7 cellular contexts compared by ENCODE assay signal in genomic region chrX:17082831-17083230, GRCh38.
DNase-seq lines count a peak whose midpoint lies in the region; ATAC-seq, FAIRE-seq and TF ChIP-seq lines count a peak whose summit lies in the region.

No MANE protein-coding gene starts in this region.

- dilution Hi-C loops in mammary epithelial cell (cut with HindIII; ENCODE audit: low sequenced_read_pairs), result no loop called here

- H3K9me3 ChIP-seq in HCT116 (ENCODE audit: control insufficient read depth in 1 of 2, insufficient read depth in 1 of 2, low read depth in 1 of 2, low read length in 2 of 2) (no peaks in the 10 kb centered on the region), mammary epithelial cell (replicated peaks; ENCODE audit: insufficient read depth, low read length) (no peaks in the 10 kb centered on the region), parathyroid adenoma (ENCODE audit: control insufficient read depth, low read length) (no peaks in the 10 kb centered on the region)

- TF ChIP-seq POLR2A in HCT116 (IDR thresholded peaks at IDR 0.05; ENCODE audit: borderline replicate concordance, extremely low read depth, insufficient read depth, insufficient read length), result no peak
- no peak for TF ChIP-seq POLR2A in GM12892 (IDR thresholded peaks at IDR 0.05; ENCODE audit: low read depth, low read length)

- POLR2A ChIA-PET in HCT116 (lab: Charles Lee), result no interaction called here

- RAD21 ChIA-PET in HCT116 (lab: Charles Lee; ENCODE audit: low non-redundant PET in 1 of 2, low total read pairs in 2 of 2, uncharacterized antibody in 2 of 2, unreplicated experiment in 2 of 2), result no interaction called here

- TF ChIP-seq RAD21 in HCT116 (IDR thresholded peaks at IDR 0.05; ENCODE audit: low read depth), result peak; percentile 55

- H2AFZ ChIP-seq in HCT116 (ENCODE audit: low read depth, low read length, poor library complexity, severe bottlenecking) (no peak overlapping the region), mammary epithelial cell (ENCODE audit: low read depth, low read length) (no peak overlapping the region), parathyroid adenoma (no peak overlapping the region)

- ATAC-seq in HCT116, result peak; percentile 67

- TF ChIP-seq CTCF in HCT116 (IDR thresholded peaks at IDR 0.05 in 2 of 3, conservative IDR thresholded peaks at IDR 0.05 in 1 of 3; ENCODE audit: borderline replicate concordance in 1 of 3, insufficient read depth in 1 of 3, low read depth in 2 of 3, low read length in 2 of 3) (peak in 2 of 3 experiments; percentile 20 to 27; a peak in 1 of 6 replicates), mammary epithelial cell (conservative IDR thresholded peaks at IDR 0.05 in 1 of 2, IDR thresholded peaks at IDR 0.05 in 1 of 2; ENCODE audit: extremely low read depth in 1 of 2, insufficient read depth in 1 of 2, low read depth in 1 of 2, low read length in 2 of 2) (peak; percentile 26 to 44), parathyroid adenoma (IDR thresholded peaks at IDR 0.05) (peak; percentile 41)

- no peak overlapping the region for H3K4me2 ChIP-seq in HCT116 (ENCODE audit: low read length)
- H3K4me2 ChIP-seq in mammary epithelial cell (ENCODE audit: insufficient read depth, low read depth, low read length), result no peak overlapping the region
- H3K4me2 ChIP-seq in parathyroid adenoma (ENCODE audit: low read length), result peak overlapping the region; percentile 17

- H3K36me3 ChIP-seq in HCT116 (ENCODE audit: control insufficient read depth in 1 of 2, insufficient read depth in 2 of 2, low read length in 2 of 2) (no peaks in the 10 kb centered on the region), mammary epithelial cell (ENCODE audit: insufficient read depth, low read length) (no peaks in the 10 kb centered on the region), parathyroid adenoma (ENCODE audit: control insufficient read depth, insufficient read depth, low read length) (no peaks in the 10 kb centered on the region)

- H3K9ac ChIP-seq in HCT116 (ENCODE audit: low read length) (no peak overlapping the region), mammary epithelial cell (ENCODE audit: insufficient read depth, low read length) (no peak overlapping the region), parathyroid adenoma (no peak overlapping the region)

- H4K20me1 ChIP-seq in HCT116 (ENCODE audit: insufficient read depth) (no peaks in the 10 kb centered on the region), mammary epithelial cell (ENCODE audit: insufficient read depth, low read length) (no peaks in the 10 kb centered on the region)

- H3K27ac ChIP-seq in HCT116 (ENCODE audit: low read depth, low read length), result no peak overlapping the region
- H3K27ac ChIP-seq in mammary epithelial cell (ENCODE audit: insufficient read depth, low read depth, low read length), result no peak overlapping the region
- H3K27ac ChIP-seq in parathyroid adenoma, result no peak overlapping the region

- peak; percentile 0 for DNase-seq in HCT116 (ENCODE audit: low read depth, low spot score)
- DNase-seq in NCI-H2171 treated with DMSO at 0.1 percent for 48 hours (lab: John Stamatoyannopoulos, UW), result peak; percentile 69
- peak; percentile 34 for DNase-seq in mammary epithelial cell
- DNase-seq in activated T-cell treated with anti-CD3 and anti-CD28 coated beads for 4 hours, result no peak
- no peak for DNase-seq in GM12892 (ENCODE audit: insufficient read length)
- no peak for DNase-seq in stimulated activated CD8-positive, alpha-beta memory T cell treated with anti-CD3 and anti-CD28 coated beads, Interleukin-4, amount 100 ng/mL, for 48 hours

- 10% methylated on average over 2 of the region's 7 CpGs for WGBS in mammary epithelial cell (ENCODE audit: low coverage, missing lambda C conversion rate)

- BruUV-seq in HCT116 (replicated peaks; lab: Mats Ljungman, UMichigan) (no TSS peak), mammary epithelial cell (replicated peaks; lab: Mats Ljungman, UMichigan) (no TSS peak)

- intact Hi-C loops in HCT116 (cut with micrococcal nuclease) (loop anchor here (10.0 kb wide), 1 partner anchor 258 kb away; no protein-coding TSS in a partner anchor), mammary epithelial cell (cut with micrococcal nuclease) (loop anchor here (1.0 to 2.0 kb wide), 4 partner anchors 37 to 257 kb away; no protein-coding TSS in a partner anchor)

- H3K9me2 ChIP-seq in HCT116 (ENCODE audit: insufficient read depth), result no peaks in the 10 kb centered on the region

- H3K79me2 ChIP-seq in HCT116 (ENCODE audit: insufficient read depth, low read length) (no peaks in the 10 kb centered on the region), mammary epithelial cell (ENCODE audit: insufficient read depth, low read length) (no peaks in the 10 kb centered on the region), parathyroid adenoma (no peaks in the 10 kb centered on the region)

- no peak for FAIRE-seq in GM12892 (lab: Jason Lieb, UNC)

- in situ Hi-C loops in mammary epithelial cell (cut with MboI; ENCODE audit: low sequenced_read_pairs in 2 of 2), result no loop called here

- H3K27me3 ChIP-seq in HCT116 (ENCODE audit: insufficient read depth, low read length) (no peaks in the 10 kb centered on the region), mammary epithelial cell (ENCODE audit: insufficient read depth, low read length) (no peaks in the 10 kb centered on the region), parathyroid adenoma (ENCODE audit: control insufficient read depth, insufficient read depth, low read length) (no peaks in the 10 kb centered on the region)

- CTCF ChIA-PET in HCT116 (lab: Charles Lee), result interaction anchor here (1.1 to 2.6 kb wide), 2 partner anchors 200 to 257 kb away, joined by 4 to 9 read pairs; no protein-coding TSS in a partner anchor
- CTCF ChIA-PET in mammary epithelial cell (lab: Charles Lee; ENCODE audit: low non-redundant PET), result interaction anchor here (0.5 to 0.7 kb wide), 5 partner anchors 10 to 257 kb away, joined by 3 to 16 read pairs (median 5); no protein-coding TSS in a partner anchor

- H3K4me3 ChIP-seq in HCT116 (replicated peaks in 1 of 2; ENCODE audit: low read depth in 1 of 2, low read length in 2 of 2) (no peak overlapping the region), mammary epithelial cell (replicated peaks in 1 of 3; ENCODE audit: insufficient read depth in 1 of 3, low read depth in 2 of 3, low read length in 3 of 3) (no peak overlapping the region), parathyroid adenoma (ENCODE audit: low read depth, low read length) (no peak overlapping the region)

- peaks cover 0 to 8% of the 10 kb centered on the region in 2 experiments; a peak in 2 of 4 replicates for H3K4me1 ChIP-seq in HCT116 (ENCODE audit: control insufficient read depth in 1 of 2, insufficient read depth in 2 of 2, low read length in 2 of 2)
- H3K4me1 ChIP-seq in mammary epithelial cell (ENCODE audit: insufficient read depth, low read length), result peaks cover 10% of the 10 kb centered on the region
- peaks cover 11% of the 10 kb centered on the region for H3K4me1 ChIP-seq in parathyroid adenoma

TF ChIP-seq in HCT116, 20 proteins besides CTCF, POLR2A, EP300 and RAD21:
- TF ChIP-seq ATF3 (IDR thresholded peaks at IDR 0.05) (no peak), ELF1 (IDR thresholded peaks at IDR 0.05; ENCODE audit: borderline replicate concordance, low read depth) (no peak), SRF (IDR thresholded peaks at IDR 0.05; ENCODE audit: low read depth) (no peak), REST (IDR thresholded peaks at IDR 0.05; ENCODE audit: low read depth) (no peak), CBX3 (IDR thresholded peaks at IDR 0.05; ENCODE audit: low read depth) (no peak), CEBPB (IDR thresholded peaks at IDR 0.05; ENCODE audit: low read depth) (no peak), SP1 (IDR thresholded peaks at IDR 0.05; ENCODE audit: low read depth) (no peak), JUND (IDR thresholded peaks at IDR 0.05) (no peak), ZFX (IDR thresholded peaks at IDR 0.05) (no peak), SIN3A (IDR thresholded peaks at IDR 0.05; ENCODE audit: low read depth) (no peak), MAX (IDR thresholded peaks at IDR 0.05) (no peak), POLR2AphosphoS5 (IDR thresholded peaks at IDR 0.05; ENCODE audit: low read depth, low read length) (no peak), EZH2 (IDR thresholded peaks at IDR 0.05) (no peak), YY1 (IDR thresholded peaks at IDR 0.05; ENCODE audit: extremely low read depth, insufficient replicate concordance, low read depth, low read length) (no peak)

Comparison
In these comparisons a context has a peak if more than half of its experiments do, and no peak if none do; other contexts are left out.
1. DNase-seq: peak in HCT116 (single experiment), NCI-H2171 treated with DMSO at 0.1 percent for 48 hours (single experiment) and mammary epithelial cell (single experiment); none in activated T-cell treated with anti-CD3 and anti-CD28 coated beads for 4 hours (single experiment), GM12892 (single experiment) and stimulated activated CD8-positive, alpha-beta memory T cell treated with anti-CD3 and anti-CD28 coated beads, Interleukin-4, amount 100 ng/mL, for 48 hours (single experiment).
2. Peak in every context shown above with its lines, with median percentiles within 50 percentile points of each other: CTCF ChIP-seq.